ENCODE assay signal across 8 cellular contexts in genomic region chr14:91252901-91253794, GRCh38. TPM values are rescaled to one million over a fixed set of nuclear protein-coding genes. Genes with fewer than 3 reads are reported as not detected.
DNase-seq lines count a peak whose midpoint lies in the region; ATAC-seq, FAIRE-seq and TF ChIP-seq lines count a peak whose summit lies in the region.

No MANE protein-coding gene starts in this region.

- H3K4me3 Mint-ChIP-seq in CD4-positive, alpha-beta memory T cell = peak overlapping the region; percentile 67 to 86 (median 84)
- peak overlapping the region; percentile 80 for H3K4me3 Mint-ChIP-seq in activated B cell treated with CpG ODN at 0.5 μM for 24 hours

- peaks cover 0 to 5% (median 0%) of the 10 kb centered on the region in 8 donors for H3K9me3 Mint-ChIP-seq in CD4-positive, alpha-beta memory T cell
- H3K9me3 Mint-ChIP-seq in activated B cell treated with CpG ODN at 0.5 μM for 24 hours = no peaks in the 10 kb centered on the region

- no peak for TF ChIP-seq CTCF in activated B cell treated with CpG ODN at 0.5 μM for 24 hours (IDR thresholded peaks at IDR 0.05)
- TF ChIP-seq CTCF in H1 (IDR thresholded peaks at IDR 0.05; ENCODE audit: control extremely low read depth in 1 of 3, insufficient read depth in 1 of 3, low read depth in 1 of 3, low read length in 3 of 3) = peak; percentile 41 to 67 (median 56); a peak in 3 of 4 replicates
- TF ChIP-seq CTCF in uterus (IDR thresholded peaks at IDR 0.05) = no peak

- peaks cover 15% of the 10 kb centered on the region for H3K23me2 ChIP-seq in H1 (ENCODE audit: low read depth, low read length)

- no peak for TF ChIP-seq POLR2A in H1 (IDR thresholded peaks at IDR 0.05; ENCODE audit: control extremely low read depth in 1 of 2, low read depth in 2 of 2, low read length in 2 of 2)
- no peak for TF ChIP-seq POLR2A in uterus (IDR thresholded peaks at IDR 0.05)
- no peak for TF ChIP-seq POLR2A in GM18505 (IDR thresholded peaks at IDR 0.05; ENCODE audit: borderline replicate concordance, extremely low read depth, insufficient read depth, insufficient read length)

- H3K36me3 ChIP-seq in CD4-positive, alpha-beta memory T cell (ENCODE audit: insufficient read depth, low read length) = no peaks in the 10 kb centered on the region
- H3K36me3 ChIP-seq in H1 (ENCODE audit: control insufficient read depth in 2 of 4, insufficient read depth in 4 of 4, low read length in 3 of 4) = no peaks in the 10 kb centered on the region
- H3K36me3 ChIP-seq in mucosa of rectum (ENCODE audit: control insufficient read depth in 2 of 2, insufficient read depth in 2 of 2, low read length in 2 of 2) = no peaks in the 10 kb centered on the region
- H3K36me3 ChIP-seq in uterus = no peaks in the 10 kb centered on the region

- peak overlapping the region; percentile 75 for H3K27ac ChIP-seq in CD4-positive, alpha-beta memory T cell (ENCODE audit: low read depth, low read length)
- H3K27ac ChIP-seq in H1 (ENCODE audit: low read depth, low read length) = no peak overlapping the region
- peak overlapping the region; percentile 13 to 43 for H3K27ac ChIP-seq in mucosa of rectum (ENCODE audit: low read depth in 2 of 2, low read length in 2 of 2)
- peak overlapping the region; percentile 43 to 60 for H3K27ac ChIP-seq in uterus

- no peak for TF ChIP-seq EP300 in H1 (IDR thresholded peaks at IDR 0.05; ENCODE audit: borderline replicate concordance in 1 of 2, low read depth in 2 of 2, low read length in 2 of 2)

- H4K91ac ChIP-seq in H1 (replicated peaks; ENCODE audit: insufficient read length, low read length) = no peak overlapping the region

- H4K8ac ChIP-seq in H1 (ENCODE audit: extremely low read depth, insufficient read depth, low read length) = peak overlapping the region; percentile 77

- H3K9ac ChIP-seq in H1 (replicated peaks in 1 of 4; ENCODE audit: extremely low read depth in 1 of 4, low read depth in 3 of 4, low read length in 3 of 4) = peak overlapping the region in 3 of 4 experiments; percentile 23 to 46 (median 25); a peak in 3 of 7 replicates
- H3K9ac ChIP-seq in mucosa of rectum (ENCODE audit: low read depth in 1 of 2, low read length in 2 of 2) = peak overlapping the region; percentile 32 to 52

- intact Hi-C loops in CD4-positive, alpha-beta memory T cell (cut with micrococcal nuclease) = loop anchor here (1.0 to 5.0 kb wide), 2 partner anchors 24 to 36 kb away; no protein-coding TSS in a partner anchor
- intact Hi-C loops in activated B cell treated with CpG ODN at 0.5 μM for 24 hours (cut with micrococcal nuclease) (loop anchor here (1.0 to 5.0 kb wide), 2 partner anchors 11 to 36 kb away; no protein-coding TSS in a partner anchor), uterus (cut with DNase I; ENCODE audit: low total_unique reads) (no loop called here)

- peak overlapping the region; percentile 71 for H3K18ac ChIP-seq in H1 (ENCODE audit: extremely low read depth, low read length)

- H3K36me3 Mint-ChIP-seq in CD4-positive, alpha-beta memory T cell = peaks cover 6 to 9% of the 10 kb centered on the region in 2 donors
- no peaks in the 10 kb centered on the region for H3K36me3 Mint-ChIP-seq in activated B cell treated with CpG ODN at 0.5 μM for 24 hours (ENCODE audit: low read depth)

- no peak overlapping the region for H3K14ac ChIP-seq in H1 (ENCODE audit: insufficient read length)

- no peaks in the 10 kb centered on the region for H3K79me1 ChIP-seq in H1 (ENCODE audit: low read depth, low read length)

- H2BK120ac ChIP-seq in H1 (replicated peaks; ENCODE audit: low read depth, low read length) = no peak overlapping the region

- peak overlapping the region; percentile 91 to 99 (median 96) for H3K27ac Mint-ChIP-seq in CD4-positive, alpha-beta memory T cell
- peak overlapping the region; percentile 59 for H3K27ac Mint-ChIP-seq in activated B cell treated with CpG ODN at 0.5 μM for 24 hours

- peak overlapping the region; percentile 88 for H2AFZ ChIP-seq in H1 (ENCODE audit: low read length)

- H4K5ac ChIP-seq in H1 (ENCODE audit: insufficient read length, low read depth, low read length) = no peak overlapping the region

- no peaks in the 10 kb centered on the region for H3K79me2 ChIP-seq in H1 (ENCODE audit: control insufficient read depth in 1 of 2, insufficient read depth in 2 of 2, low read length in 2 of 2)

- H3K4me1 ChIP-seq in CD4-positive, alpha-beta memory T cell (ENCODE audit: insufficient read depth, low read length) = peaks cover 95% of the 10 kb centered on the region
- H3K4me1 ChIP-seq in H1 (replicated peaks in 1 of 4; ENCODE audit: control insufficient read depth in 3 of 4, insufficient read depth in 4 of 4, low read length in 3 of 4) = peaks cover 0 to 10% (median 8%) of the 10 kb centered on the region in 4 experiments; a peak in 6 of 7 replicates
- peaks cover 18 to 25% of the 10 kb centered on the region in 2 donors for H3K4me1 ChIP-seq in mucosa of rectum (ENCODE audit: control insufficient read depth in 2 of 2, insufficient read depth in 2 of 2, low read length in 2 of 2)
- peaks cover 0 to 12% of the 10 kb centered on the region in 2 donors for H3K4me1 ChIP-seq in uterus

- H3K9me3 ChIP-seq in CD4-positive, alpha-beta memory T cell (ENCODE audit: control insufficient read depth in 1 of 2, low read length in 2 of 2) = no peaks in the 10 kb centered on the region
- H3K9me3 ChIP-seq in H1 (ENCODE audit: insufficient read depth in 2 of 2, low read depth in 1 of 2, low read length in 1 of 2) = no peaks in the 10 kb centered on the region
- H3K9me3 ChIP-seq in mucosa of rectum (ENCODE audit: control insufficient read depth in 2 of 2, low read length in 2 of 2) = no peaks in the 10 kb centered on the region
- H3K9me3 ChIP-seq in uterus = no peaks in the 10 kb centered on the region

- H4K20me1 ChIP-seq in H1 (replicated peaks in 1 of 2; ENCODE audit: control insufficient read depth in 1 of 2, insufficient read depth in 2 of 2, low read length in 2 of 2) = no peaks in the 10 kb centered on the region

- peak overlapping the region; percentile 47 to 57 for H3K4me3 ChIP-seq in CD4-positive, alpha-beta memory T cell (ENCODE audit: low read length in 2 of 2)
- H3K4me3 ChIP-seq in H1 (ENCODE audit: extremely low read depth in 1 of 4, insufficient read depth in 2 of 4, low read depth in 3 of 4, low read length in 4 of 4) (peak overlapping the region; percentile 60 to 81 (median 65)), mucosa of rectum (ENCODE audit: low read length in 2 of 2) (peak overlapping the region; percentile 25 to 65), uterus (peak overlapping the region; percentile 50 to 54)

- peak overlapping the region; percentile 90; the same call in 1 of the 2 replicates for H2BK12ac ChIP-seq in H1 (ENCODE audit: low read depth, low read length)

- no peak overlapping the region for H3K4ac ChIP-seq in H1 (replicated peaks; ENCODE audit: insufficient read length, low read depth, low read length)

- CTCF ChIA-PET in CD4-positive, alpha-beta memory T cell (lab: Charles Lee; ENCODE audit: partially characterized antibody) = interaction anchor here (0.9 to 4.8 kb wide), 6 partner anchors 9 to 76 kb away, joined by 3 to 38 read pairs (median 6); no protein-coding TSS in a partner anchor
- CTCF ChIA-PET in activated B cell treated with CpG ODN at 0.5 μM for 24 hours (lab: Charles Lee) = interaction anchor here (0.9 to 1.9 kb wide), 4 partner anchors 9 to 76 kb away, joined by 3 to 6 read pairs (median 4); partner anchors contain the start of gene GPR68
- CTCF ChIA-PET in H1 (lab: Charles Lee; ENCODE audit: partially characterized antibody) = interaction anchor here (0.9 to 3.7 kb wide), 13 partner anchors 8 to 136 kb away, joined by 3 to 22 read pairs (median 5); partner anchors contain the start of gene GPR68

- ATAC-seq in HG02588 (IDR thresholded peaks at IDR 0.05; ENCODE audit: unreplicated experiment) = peak; percentile 37
- peak; percentile 51 for ATAC-seq in activated B cell treated with CpG ODN at 0.5 μM for 24 hours (ENCODE audit: low read depth)
- ATAC-seq in GM18505 (IDR thresholded peaks at IDR 0.05; ENCODE audit: unreplicated experiment) = no peak
- ATAC-seq in HG02610 (IDR thresholded peaks at IDR 0.05; ENCODE audit: unreplicated experiment) = no peak

- POLR2A ChIA-PET in CD4-positive, alpha-beta memory T cell (lab: Charles Lee; ENCODE audit: partially characterized antibody) = interaction anchor here (0.8 to 21.6 kb wide), 13 partner anchors 9 to 193 kb away, joined by 3 to 963 read pairs (median 6); partner anchors contain the start of genes GPR68 and RPS6KA5
- POLR2A ChIA-PET in activated B cell treated with CpG ODN at 0.5 μM for 24 hours (lab: Charles Lee) = interaction anchor here (0.7 to 2.2 kb wide), 6 partner anchors 9 to 140 kb away, joined by 3 to 25 read pairs (median 8); partner anchors contain the start of genes DGLUCY and GPR68
- POLR2A ChIA-PET in H1 (lab: Charles Lee; ENCODE audit: partially characterized antibody) = interaction anchor here (1.1 to 3.7 kb wide), 3 partner anchors 11 to 29 kb away, joined by 3 to 15 read pairs (median 3); no protein-coding TSS in a partner anchor

- no peaks in the 10 kb centered on the region for H3K27me3 ChIP-seq in CD4-positive, alpha-beta memory T cell (ENCODE audit: insufficient read depth, low read length)
- H3K27me3 ChIP-seq in H1 (replicated peaks in 1 of 4; ENCODE audit: control insufficient read depth in 3 of 4, extremely low read depth in 1 of 4, insufficient read depth in 3 of 4, low read length in 3 of 4) (peaks cover 0 to 16% (median 9%) of the 10 kb centered on the region in 4 experiments; a peak in 6 of 7 replicates), mucosa of rectum (ENCODE audit: control insufficient read depth in 2 of 2, insufficient read depth in 2 of 2, low read length in 2 of 2) (peaks cover 0 to 3% of the 10 kb centered on the region in 2 donors), uterus (no peaks in the 10 kb centered on the region)

- peak overlapping the region; percentile 72; the same call in 1 of the 2 replicates for H2BK15ac ChIP-seq in H1 (ENCODE audit: low read length)

- H3K4me1 Mint-ChIP-seq in CD4-positive, alpha-beta memory T cell = peaks cover 61 to 90% (median 79%) of the 10 kb centered on the region in 4 donors
- H3K4me1 Mint-ChIP-seq in activated B cell treated with CpG ODN at 0.5 μM for 24 hours = peaks cover 42% of the 10 kb centered on the region

- no peak overlapping the region for H2AK5ac ChIP-seq in H1 (ENCODE audit: low read depth, low read length)

- peak overlapping the region; percentile 39 for H3K56ac ChIP-seq in H1 (replicated peaks; ENCODE audit: insufficient read length, low read depth, low read length)

- peak in 4 of 5 donors; percentile 48 to 61 (median 54) for DNase-seq in CD4-positive, alpha-beta memory T cell
- peak; percentile 67 for DNase-seq in activated B cell treated with CpG ODN at 0.5 μM for 24 hours
- DNase-seq in H1 (ENCODE audit: low read depth in 1 of 2, low spot score in 2 of 2) = peak in 1 of 2 experiments; percentile 81
- peak in 1 of 2 donors; percentile 44 for DNase-seq in uterus

- H3K23ac ChIP-seq in H1 (ENCODE audit: insufficient read length) = no peak overlapping the region

- TF ChIP-seq RAD21 in H1 (IDR thresholded peaks at IDR 0.05 in 1 of 2, conservative IDR thresholded peaks at IDR 0.05 in 1 of 2; ENCODE audit: low read depth in 2 of 2, low read length in 2 of 2) = peak in 1 of 2 experiments; percentile 39; a peak in 3 of 4 replicates

- H2BK5ac ChIP-seq in H1 (ENCODE audit: low read depth, low read length) = no peak overlapping the region

- H3K27me3 Mint-ChIP-seq in CD4-positive, alpha-beta memory T cell = no peaks in the 10 kb centered on the region
- H3K27me3 Mint-ChIP-seq in activated B cell treated with CpG ODN at 0.5 μM for 24 hours = no peaks in the 10 kb centered on the region

- no peak overlapping the region for H2BK20ac ChIP-seq in H1 (ENCODE audit: low read length)

- 3% methylated on average over 44 of the region's 95 CpGs; no CpG with 5 or more reads in 1 of the 2 experiments for WGBS in H1 (ENCODE audit: extremely low coverage in 1 of 2, insufficient coverage in 1 of 2, insufficient read length in 1 of 2, insufficient replicate concordance in 2 of 2, low coverage in 1 of 2, low lambda C conversion rate in 2 of 2, missing lambda C conversion rate in 1 of 2), 2 experiments

- H3K4me2 ChIP-seq in H1 (ENCODE audit: insufficient read depth in 1 of 2, low read depth in 2 of 2, low read length in 2 of 2) = peak overlapping the region; percentile 73 to 95

- no peak for FAIRE-seq in H1 (lab: Jason Lieb, UNC)

RNA-seq across cellular contexts. Expression of gene GPR68, which starts 8.6 kb away (rescaled TPM):
- 10 to 100 TPM; 10.6 to 10.8 TPM for total RNA-seq in CD4-positive, alpha-beta memory T cell
- 1 to 10 TPM; 3.0 to 8.3 TPM for polyA plus RNA-seq in CD4-positive, alpha-beta memory T cell
- total RNA-seq in activated B cell treated with CpG ODN at 0.5 μM for 24 hours (1.4 and 1.8 TPM in 2 replicates), uterus (under 1 TPM in 2 of 4 donors, not detected in 2; 0.48 to 0.98 TPM)
- 0.22 and 0.33 TPM in 2 replicates for total RNA-seq in H1 (2021; fragmentation: NEBNext Ultra II Directional; extraction: Animal tissue kit (Norgen Biotek cat#: 25700))
- 0.76 and 1.1 TPM in 2 replicates for polyA plus RNA-seq in H1 (2011; rRNA removed)
- polyA plus RNA-seq in H1 (2011; cell fraction: cytosol; rRNA removed) = 0.52 TPM
- polyA plus RNA-seq in H1 (2011; cell fraction: nucleus; rRNA removed) = 0.90 TPM
- 0.46 to 0.61 TPM (median 0.56 TPM) in 3 of 4 replicates, not detected in the other for polyA plus RNA-seq in H1 (2012, experiment 1 of 2)
- 0.17 TPM for polyA plus RNA-seq in H1 (2012, experiment 2 of 2)
- 0.20 TPM for polyA plus RNA-seq in H1 (2013, experiment 1 of 2)
- polyA plus RNA-seq in H1 (2013, experiment 2 of 2) = 0.29 TPM
- polyA minus RNA-seq in H1 (2011; rRNA and poly(A)+ RNA removed) = 0.44 TPM in 2 replicates
- polyA minus RNA-seq in H1 (2011; cell fraction: cytosol; rRNA and poly(A)+ RNA removed) = not detected
- not detected for polyA minus RNA-seq in H1 (2011; cell fraction: nucleus; rRNA and poly(A)+ RNA removed)

Comparison
In these comparisons a context has a peak if more than half of its experiments do, and no peak if none do; other contexts are left out.
1. ATAC-seq: peak in HG02588 (single experiment) and activated B cell treated with CpG ODN at 0.5 μM for 24 hours (single experiment); none in GM18505 (single experiment) and HG02610 (single experiment).
2. CTCF ChIP-seq: peak in H1 (3 of 3); none in activated B cell treated with CpG ODN at 0.5 μM for 24 hours (single experiment) and uterus (0 of 4).
3. Peak in every context shown above with its lines, with median percentiles within 50 percentile points of each other: H3K4me3 ChIP-seq.